Comparison of ENCODE assay signal across 8 cellular contexts in the genomic region with DNA sequence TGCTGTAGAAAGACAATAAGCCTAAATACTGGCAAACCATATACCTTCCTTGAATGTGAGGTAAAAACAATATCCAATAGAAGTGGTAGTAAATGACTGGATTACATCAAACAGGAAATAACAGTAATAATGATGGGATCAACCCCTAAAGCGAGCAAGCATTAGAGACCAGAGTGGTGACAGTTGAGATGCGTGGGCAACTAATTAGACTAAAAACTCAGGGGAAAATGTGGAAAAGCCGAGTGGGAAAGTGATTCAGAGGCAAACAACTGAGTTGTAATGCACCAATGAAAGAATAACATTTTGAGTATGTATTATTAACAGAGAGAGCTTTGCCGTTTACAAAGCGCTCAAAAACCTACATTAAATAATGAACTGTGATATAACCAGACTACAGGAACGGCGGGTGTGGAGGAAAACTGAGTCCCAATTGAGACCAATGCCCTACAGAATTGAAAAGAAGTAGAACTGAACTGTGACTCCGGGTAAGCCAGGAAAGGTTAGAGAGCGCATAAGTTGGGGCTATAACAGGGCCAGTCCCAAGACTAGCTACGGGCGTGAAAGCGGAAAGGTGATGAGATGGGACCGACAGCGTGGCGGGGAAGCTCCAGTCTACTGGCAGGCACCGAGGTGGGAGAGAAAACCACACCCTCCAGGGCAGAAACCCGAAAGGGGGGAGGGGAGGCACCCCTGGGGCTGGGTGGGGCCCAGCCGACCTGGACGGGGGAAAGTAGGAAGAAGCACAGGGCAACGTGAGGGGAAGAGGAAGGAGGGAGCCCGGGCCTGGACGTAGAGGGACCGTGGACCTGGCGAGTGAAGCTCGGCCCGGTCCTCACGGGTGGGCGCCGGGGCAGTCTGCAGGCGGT. TPM values are rescaled to one million over a fixed set of nuclear protein-coding genes. Genes with fewer than 3 reads are reported as not detected.
A peak's percentile ranks its signal among the peaks of the same experiment; 100 is the strongest.
DNase-seq lines count a peak whose midpoint lies in the region; ATAC-seq lines count a peak whose summit lies in the region.

No MANE protein-coding gene starts in this region.

- H3K9ac ChIP-seq in skeletal muscle satellite cell (ENCODE audit: low read depth, low read length), result peak overlapping the region; percentile 89

- peak overlapping the region; percentile 94 for H3K4me3 ChIP-seq in CD4-positive, CD25-positive, alpha-beta regulatory T cell (ENCODE audit: low read depth, low read length)
- peak overlapping the region; percentile 84 for H3K4me3 ChIP-seq in skeletal muscle satellite cell (ENCODE audit: low read length)

- peak overlapping the region; percentile 81 for H3K4me2 ChIP-seq in skeletal muscle satellite cell (ENCODE audit: low read length)

- H3K36me3 ChIP-seq in CD4-positive, CD25-positive, alpha-beta regulatory T cell (ENCODE audit: control insufficient read depth, insufficient read depth, low read length), result no peaks in the 10 kb centered on the region
- H3K36me3 ChIP-seq in skeletal muscle satellite cell (ENCODE audit: insufficient read depth, low read length), result no peaks in the 10 kb centered on the region

- peak overlapping the region; percentile 97 to 100 (median 99) for H3K27ac Mint-ChIP-seq in CD4-positive, CD25-positive, alpha-beta regulatory T cell
- H3K27ac Mint-ChIP-seq in activated naive CD4-positive, alpha-beta T cell treated with anti-CD3 and anti-CD28 coated beads, Interleukin-2, amount 50 U/mL, for 72 hours, result peak overlapping the region; percentile 89 to 99

- peak in 1 of 2 donors; percentile 1 for ATAC-seq in CD4-positive, CD25-positive, alpha-beta regulatory T cell (ENCODE audit: low read depth in 2 of 2)
- ATAC-seq in GM19463 (IDR thresholded peaks at IDR 0.05; ENCODE audit: unreplicated experiment) (peak; percentile 33), HG03575 (IDR thresholded peaks at IDR 0.05; ENCODE audit: extremely low read depth, insufficient number of reproducible peaks, low FRiP score, unreplicated experiment) (peak; percentile 11)
- ATAC-seq in activated naive CD4-positive, alpha-beta T cell treated with anti-CD3 and anti-CD28 coated beads, Interleukin-2, amount 50 U/mL, for 72 hours, result peak; percentile 33 to 49

- H3K9me3 Mint-ChIP-seq in CD4-positive, CD25-positive, alpha-beta regulatory T cell, result peaks cover 0 to 2% (median 0%) of the 10 kb centered on the region in 7 donors
- H3K9me3 Mint-ChIP-seq in activated naive CD4-positive, alpha-beta T cell treated with anti-CD3 and anti-CD28 coated beads, Interleukin-2, amount 50 U/mL, for 72 hours, result no peaks in the 10 kb centered on the region

- H3K27me3 ChIP-seq in CD4-positive, CD25-positive, alpha-beta regulatory T cell (ENCODE audit: control insufficient read depth, insufficient read depth, low read length), result no peaks in the 10 kb centered on the region
- H3K27me3 ChIP-seq in skeletal muscle satellite cell (ENCODE audit: control insufficient read depth, insufficient read depth, low read length), result no peaks in the 10 kb centered on the region

- in situ Hi-C loops in SK-MEL-5 (cut with HindIII; ENCODE audit: low pct_unique_long_range_greater_than_20kb, low sequenced_read_pairs), result no loop called here

- H3K36me3 Mint-ChIP-seq in CD4-positive, CD25-positive, alpha-beta regulatory T cell, result no peaks in the 10 kb centered on the region
- peaks cover 15 to 22% of the 10 kb centered on the region in 2 donors for H3K36me3 Mint-ChIP-seq in activated naive CD4-positive, alpha-beta T cell treated with anti-CD3 and anti-CD28 coated beads, Interleukin-2, amount 50 U/mL, for 72 hours

- peak in 2 of 3 donors; percentile 46 to 59 for DNase-seq in CD4-positive, CD25-positive, alpha-beta regulatory T cell
- DNase-seq in SK-MEL-5 (ENCODE audit: low read depth, low spot score) (peak; percentile 22), hepatic stellate cell (ENCODE audit: low spot score) (peak; percentile 34), epidermal melanocyte (ENCODE audit: insufficient read length, low spot score) (no peak)
- peak; percentile 54 to 78 for DNase-seq in activated naive CD4-positive, alpha-beta T cell treated with anti-CD3 and anti-CD28 coated beads, Interleukin-2, amount 50 U/mL, for 72 hours (ENCODE audit: low spot score in 2 of 2)

- H3K9me3 ChIP-seq in CD4-positive, CD25-positive, alpha-beta regulatory T cell (ENCODE audit: control insufficient read depth in 2 of 2, low read length in 2 of 2), result no peaks in the 10 kb centered on the region
- no peaks in the 10 kb centered on the region for H3K9me3 ChIP-seq in skeletal muscle satellite cell (replicated peaks; ENCODE audit: low read length)

- peaks cover 5% of the 10 kb centered on the region for H3K27me3 Mint-ChIP-seq in CD4-positive, CD25-positive, alpha-beta regulatory T cell

- peaks cover 19 to 43% (median 31%) of the 10 kb centered on the region in 4 donors for H3K4me1 Mint-ChIP-seq in CD4-positive, CD25-positive, alpha-beta regulatory T cell

- H3K4me3 Mint-ChIP-seq in CD4-positive, CD25-positive, alpha-beta regulatory T cell, result peak overlapping the region; percentile 97 to 99 (median 98)

- peak overlapping the region; percentile 91 for H3K27ac ChIP-seq in CD4-positive, CD25-positive, alpha-beta regulatory T cell (ENCODE audit: insufficient read depth, low read length, poor library complexity, severe bottlenecking)

- peaks cover 27% of the 10 kb centered on the region for H3K4me1 ChIP-seq in CD4-positive, CD25-positive, alpha-beta regulatory T cell (ENCODE audit: control insufficient read depth, insufficient read depth, low read length, poor library complexity, severe bottlenecking)
- H3K4me1 ChIP-seq in skeletal muscle satellite cell (ENCODE audit: control insufficient read depth, insufficient read depth, low read length), result peaks cover 18% of the 10 kb centered on the region

RNA-seq across cellular contexts. Expression of a gene that starts 0.6 kb away (rescaled TPM):
- total RNA-seq in CD4-positive, CD25-positive, alpha-beta regulatory T cell, result 38.9 TPM
- polyA plus RNA-seq in CD4-positive, CD25-positive, alpha-beta regulatory T cell, result 10 to 100 TPM in 1 of 4 donors, 1 to 10 TPM in 3; 6.6 to 10.3 (median 8.7) TPM
- 11.4 and 13.5 TPM in 2 replicates for total RNA-seq in SK-MEL-5 (2014; rRNA removed; shearing (Covaris generic))
- 31.6 and 35.4 TPM in 2 replicates for polyA plus RNA-seq in SK-MEL-5 (2015; cell fraction: cytosol; rRNA removed)
- 38.4 and 42.1 TPM in 2 replicates for polyA plus RNA-seq in SK-MEL-5 (2015; cell fraction: nucleus; rRNA removed)
- 10 to 100 TPM; 48.2 to 50.3 TPM for total RNA-seq in activated naive CD4-positive, alpha-beta T cell treated with anti-CD3 and anti-CD28 coated beads, Interleukin-2, amount 50 U/mL, for 72 hours
- 15.0 and 15.3 TPM in 2 replicates for total RNA-seq in skeletal muscle satellite cell (2012; rRNA removed)
